ENCODE assay signal across 24 cellular contexts in genomic region chr4:47187608-47188007, GRCh38.
"Had no signal": no experiment of that assay in that cellular context is flagged by ENCODE, and none has a peak within 500 bp of the region (broad histone marks: within the 10 kb centered on the region; RNA-seq: fewer than 3 reads in every experiment).

No MANE protein-coding gene starts in this region.

- DNase-seq: activated CD4-positive, alpha-beta T cell treated with anti-CD3 and anti-CD28 coated beads for 4 hours; activated CD4-positive, alpha-beta T cell treated with anti-CD3 and anti-CD28 coated beads, Interleukin-2, amount 50 U/mL, for 4 hours; activated CD8-positive, alpha-beta memory T cell treated with anti-CD3 and anti-CD28 coated beads, Interleukin-2, amount 50 U/mL, for 48 hours; activated CD8-positive, alpha-beta T cell treated with anti-CD3 and anti-CD28 coated beads, Interleukin-2, amount 10 ng/mL, durations not matched to agents 7 days and 5 days; activated naive CD4-positive, alpha-beta T cell treated with anti-CD3 and anti-CD28 coated beads, Interleukin-2, amount 50 U/mL, for 16 hours; activated naive CD8-positive, alpha-beta T cell treated with anti-CD3 and anti-CD28 coated beads, Interleukin-2, amount 10 ng/mL, durations not matched to agents 7 days and 5 days; activated T-cell treated with anti-CD3 and anti-CD28 coated beads, Interleukin-2, amount 50 U/mL, for 1 hour; adrenal gland; anterior cingulate cortex; cerebellar nuclear complex; MG63; NCI-H1092; NCI-H1417; NCI-H1694; NCI-H2029; NCI-H345; NCI-H510A; NCI-H526 treated with DMSO at 0.1 percent for 48 hours; NCI-H82; SIG-M5; T-helper 1 cell had no signal

- H3K4me1 ChIP-seq: adrenal gland had no signal

- H3K36me3 ChIP-seq: adrenal gland, MG63 had no signal

- ATAC-seq: activated CD4-positive, CD25-positive, alpha-beta regulatory T cell treated with anti-CD3 and anti-CD28 coated beads, Interleukin-2, amount 50 U/mL, for 24 hours; activated CD8-positive, alpha-beta T cell treated with anti-CD3 and anti-CD28 coated beads, Interleukin-2, amount 10 ng/mL, durations not matched to agents 7 days and 5 days had no signal

- H3K4me3 ChIP-seq: adrenal gland, MG63, SK-N-MC had no signal

- H3K27me3 ChIP-seq: adrenal gland, MG63 had no signal

- H3K27ac ChIP-seq: adrenal gland, KMS-11, SK-N-MC had no signal

- H3K9me3 ChIP-seq: adrenal gland, MG63 had no signal
